Comparison of ENCODE assay signal across 1 cellular context in the genomic region with DNA sequence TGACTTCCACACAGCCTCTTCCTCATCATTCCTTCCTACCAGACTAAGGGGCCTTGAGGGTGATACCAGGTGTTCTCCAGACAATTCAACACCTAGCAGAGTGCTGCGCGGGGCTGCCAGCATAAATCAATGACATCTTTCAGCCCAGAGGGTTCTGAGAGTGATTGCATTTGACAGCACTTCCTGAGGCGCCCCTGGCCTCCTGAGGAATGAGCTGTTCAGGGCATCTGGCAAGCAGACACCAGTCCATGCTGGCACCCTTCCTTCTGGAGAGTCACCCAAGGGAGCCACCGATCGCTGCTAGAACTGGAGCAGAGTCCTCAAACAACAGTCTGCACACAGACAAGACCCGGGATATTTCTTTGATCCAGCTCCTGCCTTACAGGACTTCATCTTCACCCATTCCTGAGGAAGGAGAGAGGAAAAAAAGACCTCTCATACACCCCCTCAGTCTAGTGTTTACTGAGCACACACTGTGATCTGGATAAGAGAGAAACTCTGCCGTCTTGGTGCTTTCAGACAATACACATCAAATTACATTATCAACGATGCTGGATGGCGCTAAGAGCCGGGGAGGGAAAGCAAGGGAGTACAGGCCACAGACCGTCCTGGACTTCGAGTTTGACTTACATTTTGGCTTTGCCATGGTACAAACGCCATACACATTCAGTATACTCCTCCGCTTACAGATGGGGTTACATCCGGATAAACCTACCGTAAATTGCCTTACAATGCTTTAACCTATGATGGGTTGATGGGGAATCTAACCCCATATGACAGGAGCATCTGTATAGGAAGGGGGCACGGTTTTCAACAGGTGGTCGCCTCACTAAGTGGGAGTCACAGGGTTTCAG.
TF ChIP-seq lines count a peak whose summit lies in the region.

No MANE protein-coding gene starts in this region.

TF ChIP-seq in WTC11, 78 proteins besides CTCF, POLR2A, EP300 and RAD21 (continued from another document):
- TF ChIP-seq ZNF425 (CRISPR knock-in tag; conservative IDR thresholded peaks at IDR 0.05) (no peak), ZNF219 (CRISPR knock-in tag; IDR thresholded peaks at IDR 0.05; ENCODE audit: borderline replicate concordance) (no peak)
